ENCODE assay signal across 13 cellular contexts in the genomic region with DNA sequence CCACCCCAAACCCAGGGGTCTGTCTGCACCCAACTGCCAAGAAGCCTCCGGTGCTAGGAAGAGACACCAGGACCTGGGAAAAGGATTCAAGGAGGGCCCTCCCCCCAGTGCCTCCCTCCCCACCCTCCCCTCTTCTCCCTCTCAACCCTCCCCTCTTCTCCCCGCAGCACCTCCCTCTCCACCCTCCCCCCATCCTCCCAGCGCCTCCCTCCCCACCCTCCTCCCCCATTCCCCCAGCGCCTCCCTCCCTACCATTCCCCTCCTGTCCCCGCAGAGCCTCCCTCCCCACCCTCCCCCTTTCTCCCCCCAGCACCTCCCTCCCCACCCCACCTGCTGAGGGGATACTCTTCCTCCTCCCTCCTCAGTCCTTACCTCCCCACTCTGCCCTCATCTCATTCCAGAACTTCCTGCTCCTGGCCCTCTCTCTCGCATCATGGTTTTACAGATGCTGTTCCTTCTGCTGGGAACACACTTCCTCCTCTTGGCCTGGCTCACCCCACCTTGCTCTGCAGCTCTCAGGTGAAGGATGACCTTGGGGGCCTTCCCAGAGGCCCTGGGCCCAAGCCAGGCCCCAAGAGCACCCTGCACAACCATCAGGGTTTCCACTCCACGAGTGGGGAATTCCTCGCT. TPM values are rescaled to one million over a fixed set of nuclear protein-coding genes. Genes with fewer than 3 reads are reported as not detected.
DNase-seq lines count a peak whose midpoint lies in the region; ATAC-seq and TF ChIP-seq lines count a peak whose summit lies in the region.
"Had no signal": no experiment of that assay in that cellular context is flagged by ENCODE, and none has a peak within 500 bp of the region (broad histone marks: within the 10 kb centered on the region; RNA-seq: fewer than 3 reads in every experiment).

No MANE protein-coding gene starts in this region.

- no peak overlapping the region for H3K9ac ChIP-seq in neuronal stem cell (ENCODE audit: low read depth, low read length, poor library complexity)

- no peak overlapping the region for H2BK120ac ChIP-seq in neuronal stem cell (ENCODE audit: low read depth, low read length)

- no peaks in the 10 kb centered on the region for H3K9me3 Mint-ChIP-seq in CD8-positive, alpha-beta memory T cell
- no peaks in the 10 kb centered on the region for H3K9me3 Mint-ChIP-seq in naive thymus-derived CD8-positive, alpha-beta T cell
- H3K9me3 Mint-ChIP-seq: activated naive CD4-positive, alpha-beta T cell treated with anti-CD3 and anti-CD28 coated beads, Interleukin-2, amount 50 U/mL, for 24 hours had no signal

- H3K4me2 ChIP-seq in neuronal stem cell (ENCODE audit: insufficient read depth, low read length, poor library complexity, severe bottlenecking) = no peak overlapping the region

- H3K9me3 ChIP-seq in CD8-positive, alpha-beta memory T cell (ENCODE audit: low read length) = no peaks in the 10 kb centered on the region
- H3K9me3 ChIP-seq in HEK293 (ENCODE audit: control insufficient read depth, insufficient read depth, low read depth, low read length) (no peaks in the 10 kb centered on the region), T-helper 17 cell (ENCODE audit: control insufficient read depth, low read length, poor library complexity, severe bottlenecking) (no peaks in the 10 kb centered on the region), neuronal stem cell (replicated peaks in 1 of 2; ENCODE audit: control insufficient read depth in 2 of 2, insufficient read depth in 1 of 2, low read depth in 1 of 2, low read length in 2 of 2) (no peaks in the 10 kb centered on the region)
- H3K9me3 ChIP-seq: BE2C had no signal

- no peak overlapping the region for H2AK5ac ChIP-seq in neuronal stem cell (ENCODE audit: low read depth, low read length)

- no peak overlapping the region for H3K14ac ChIP-seq in neuronal stem cell (ENCODE audit: low read length)

- H3K4ac ChIP-seq in neuronal stem cell (ENCODE audit: low read length) = no peak overlapping the region

- POLR2A ChIA-PET in CD8-positive, alpha-beta memory T cell (lab: Charles Lee) = no interaction called here
- POLR2A ChIA-PET in HEK293 (lab: Yijun Ruan, JAX) = interaction anchor here (0.5 kb wide), 1 partner anchor 22 kb away, joined by 3 read pairs; no protein-coding TSS in a partner anchor
- POLR2A ChIA-PET in naive thymus-derived CD8-positive, alpha-beta T cell (lab: Charles Lee) = interaction anchor here (0.9 kb wide), 1 partner anchor 112 kb away, joined by 3 read pairs; no protein-coding TSS in a partner anchor

- H3K4me1 Mint-ChIP-seq in CD8-positive, alpha-beta memory T cell = peaks cover 5 to 11% (median 6%) of the 10 kb centered on the region in 3 donors
- peaks cover 6% of the 10 kb centered on the region for H3K4me1 Mint-ChIP-seq in T-helper 17 cell
- H3K4me1 Mint-ChIP-seq in naive thymus-derived CD8-positive, alpha-beta T cell = peaks cover 8 to 12% (median 9%) of the 10 kb centered on the region in 4 donors

- H3K23ac ChIP-seq in neuronal stem cell (ENCODE audit: low read depth, low read length, poor library complexity) = no peak overlapping the region

- WGBS in neuronal stem cell (ENCODE audit: extremely low coverage in 2 of 2, insufficient read length in 2 of 2, insufficient replicate concordance in 1 of 2), 2 donors = no CpG with 5 or more reads among the region's 8 CpGs

- no peak overlapping the region for H4K91ac ChIP-seq in neuronal stem cell (ENCODE audit: low read depth, low read length, poor library complexity)

- peak overlapping the region; percentile 28 for H3K18ac ChIP-seq in neuronal stem cell (ENCODE audit: low read length)

- no peak for DNase-seq in CD8-positive, alpha-beta memory T cell
- DNase-seq in T-helper 17 cell (no peak), neuronal stem cell (ENCODE audit: low spot score) (no peak), NOMO-1 treated with DMSO at 0.1 percent for 48 hours (lab: John Stamatoyannopoulos, UW; ENCODE audit: unreplicated experiment) (no peak), KG1 (lab: John Stamatoyannopoulos, UW) (no peak), dedifferentiated amniotic fluid mesenchymal stem cell (ENCODE audit: extremely low spot score) (no peak)
- DNase-seq in naive thymus-derived CD8-positive, alpha-beta T cell = no peak
- DNase-seq: BE2C; effector memory CD4-positive, alpha-beta T cell; Kasumi-1; NCI-H1930 had no signal

- CTCF ChIA-PET in CD8-positive, alpha-beta memory T cell (lab: Charles Lee) = no interaction called here
- CTCF ChIA-PET in HEK293 (lab: Yijun Ruan, JAX) = no interaction called here

- peaks cover 6% of the 10 kb centered on the region for H3K4me1 ChIP-seq in CD8-positive, alpha-beta memory T cell (ENCODE audit: insufficient read depth, low read length)
- H3K4me1 ChIP-seq in HEK293 (ENCODE audit: control insufficient read depth, insufficient read depth, low read length) = no peaks in the 10 kb centered on the region
- peaks cover 2 to 12% of the 10 kb centered on the region in 2 donors for H3K4me1 ChIP-seq in neuronal stem cell (ENCODE audit: control insufficient read depth in 2 of 2, insufficient read depth in 1 of 2, low read depth in 1 of 2, low read length in 2 of 2)

- H3K27me3 ChIP-seq in CD8-positive, alpha-beta memory T cell (ENCODE audit: insufficient read depth, low read length, poor library complexity, severe bottlenecking) = no peaks in the 10 kb centered on the region
- H3K27me3 ChIP-seq in neuronal stem cell (ENCODE audit: control insufficient read depth in 3 of 3, insufficient read depth in 3 of 3, low read depth in 1 of 3, low read length in 3 of 3) = no peaks in the 10 kb centered on the region
- H3K27me3 ChIP-seq: BE2C had no signal

- no peak for TF ChIP-seq CTCF in HEK293 (tag by site-specific recombination; IDR thresholded peaks at IDR 0.05)

- H2BK15ac ChIP-seq in neuronal stem cell (ENCODE audit: low read length) = no peak overlapping the region

- H3K36me3 Mint-ChIP-seq in CD8-positive, alpha-beta memory T cell = peaks cover 0 to 7% (median 0%) of the 10 kb centered on the region in 3 donors
- no peaks in the 10 kb centered on the region for H3K36me3 Mint-ChIP-seq in T-helper 17 cell (ENCODE audit: low read depth)
- no peaks in the 10 kb centered on the region for H3K36me3 Mint-ChIP-seq in naive thymus-derived CD8-positive, alpha-beta T cell
- H3K36me3 Mint-ChIP-seq: activated naive CD4-positive, alpha-beta T cell treated with anti-CD3 and anti-CD28 coated beads, Interleukin-2, amount 50 U/mL, for 24 hours had no signal

- H3K27me3 Mint-ChIP-seq in CD8-positive, alpha-beta memory T cell = no peaks in the 10 kb centered on the region
- H3K27me3 Mint-ChIP-seq in T-helper 17 cell = no peaks in the 10 kb centered on the region
- H3K27me3 Mint-ChIP-seq in naive thymus-derived CD8-positive, alpha-beta T cell = no peaks in the 10 kb centered on the region
- H3K27me3 Mint-ChIP-seq: activated naive CD4-positive, alpha-beta T cell treated with anti-CD3 and anti-CD28 coated beads, Interleukin-2, amount 50 U/mL, for 24 hours had no signal

- H3K4me3 Mint-ChIP-seq in CD8-positive, alpha-beta memory T cell = no peak overlapping the region
- H3K4me3 Mint-ChIP-seq in T-helper 17 cell = peak overlapping the region; percentile 52
- no peak overlapping the region for H3K4me3 Mint-ChIP-seq in naive thymus-derived CD8-positive, alpha-beta T cell
- H3K4me3 Mint-ChIP-seq: activated naive CD4-positive, alpha-beta T cell treated with anti-CD3 and anti-CD28 coated beads, Interleukin-2, amount 50 U/mL, for 24 hours had no signal

- no peak overlapping the region for H2AFZ ChIP-seq in neuronal stem cell (ENCODE audit: low read length)

- no peak overlapping the region for H2BK5ac ChIP-seq in neuronal stem cell (ENCODE audit: low read length)

- peak overlapping the region; percentile 16 for H3K27ac ChIP-seq in CD8-positive, alpha-beta memory T cell (ENCODE audit: low read depth, low read length)
- H3K27ac ChIP-seq in HEK293 (ENCODE audit: extremely low read depth, low read depth, low read length) (no peak overlapping the region), neuronal stem cell (replicated peaks; ENCODE audit: low read length) (no peak overlapping the region)

- H3K36me3 ChIP-seq in CD8-positive, alpha-beta memory T cell (ENCODE audit: insufficient read depth, low read length) = no peaks in the 10 kb centered on the region
- H3K36me3 ChIP-seq in HEK293 (ENCODE audit: control insufficient read depth in 2 of 2, insufficient read depth in 1 of 2, low read length in 2 of 2) = peaks cover 0 to 11% of the 10 kb centered on the region in 2 experiments; a peak in 2 of 3 replicates
- H3K36me3 ChIP-seq in neuronal stem cell (replicated peaks in 1 of 2; ENCODE audit: control insufficient read depth in 2 of 2, insufficient read depth in 2 of 2, low read length in 2 of 2) = peaks cover 0 to 11% of the 10 kb centered on the region in 2 donors

- no peak overlapping the region for H4K8ac ChIP-seq in neuronal stem cell (ENCODE audit: low read depth, low read length)

- H3K4me3 ChIP-seq in CD8-positive, alpha-beta memory T cell (ENCODE audit: low read length) = no peak overlapping the region
- H3K4me3 ChIP-seq in HEK293 (ENCODE audit: low read depth, low read length) (no peak overlapping the region), neuronal stem cell (ENCODE audit: low read length in 2 of 2) (no peak overlapping the region)

- no peak overlapping the region for H2BK12ac ChIP-seq in neuronal stem cell (ENCODE audit: low read length)

- no peak overlapping the region for H3K27ac Mint-ChIP-seq in CD8-positive, alpha-beta memory T cell
- H3K27ac Mint-ChIP-seq in T-helper 17 cell = no peak overlapping the region
- H3K27ac Mint-ChIP-seq in naive thymus-derived CD8-positive, alpha-beta T cell = peak overlapping the region in 1 of 10 donors; percentile 14
- H3K27ac Mint-ChIP-seq: activated naive CD4-positive, alpha-beta T cell treated with anti-CD3 and anti-CD28 coated beads, Interleukin-2, amount 50 U/mL, for 24 hours had no signal

- ATAC-seq in T-helper 17 cell = no peak
- ATAC-seq in naive thymus-derived CD8-positive, alpha-beta T cell = no peak

- H3K79me1 ChIP-seq in neuronal stem cell (ENCODE audit: low read depth, low read length) = peaks cover 11% of the 10 kb centered on the region

RNA-seq across cellular contexts. Expression of gene NTHL1, which starts 4.9 kb away (rescaled TPM):
- total RNA-seq in CD8-positive, alpha-beta memory T cell = 10 to 100 TPM; 28.7 to 29.5 TPM
- 16.3 TPM for polyA plus RNA-seq in CD8-positive, alpha-beta memory T cell
- total RNA-seq in T-helper 17 cell = 1 to 10 TPM; 6.7 to 6.8 TPM
- polyA plus RNA-seq in neuronal stem cell (2013, experiment 1 of 2) = 28.2 TPM
- polyA plus RNA-seq in neuronal stem cell (2013, experiment 2 of 2) = 27.7 TPM
- total RNA-seq in naive thymus-derived CD8-positive, alpha-beta T cell = 10 to 100 TPM in 1 of 2 experiments, 1 to 10 TPM in 1; 9.1 to 13.1 TPM
- 10 to 100 TPM; 13.1 to 20.0 (median 16.6) TPM for polyA plus RNA-seq in naive thymus-derived CD8-positive, alpha-beta T cell

RNA-seq across cellular contexts. Expression of gene TSC2, which starts 5.0 kb away (rescaled TPM):
- total RNA-seq in CD8-positive, alpha-beta memory T cell = 10 to 100 TPM; 79.3 to 86.3 TPM
- polyA plus RNA-seq in CD8-positive, alpha-beta memory T cell = 46.4 TPM
- total RNA-seq in T-helper 17 cell = 100 to 1,000 TPM; 123 TPM
- polyA plus RNA-seq in neuronal stem cell (2013, experiment 1 of 2) = 54.6 TPM
- polyA plus RNA-seq in neuronal stem cell (2013, experiment 2 of 2) = 53.2 TPM
- total RNA-seq in naive thymus-derived CD8-positive, alpha-beta T cell = 100 to 1,000 TPM; 145 to 162 TPM
- polyA plus RNA-seq in naive thymus-derived CD8-positive, alpha-beta T cell = 10 to 100 TPM; 23.5 to 42.0 (median 27.2) TPM

RNA-seq across cellular contexts. Expression of gene NHERF2, which starts 16.1 kb away (rescaled TPM):
- 1 to 10 TPM; 3.0 to 4.1 TPM for total RNA-seq in CD8-positive, alpha-beta memory T cell
- 0.51 TPM for polyA plus RNA-seq in CD8-positive, alpha-beta memory T cell
- 1 to 10 TPM; 2.2 to 3.9 TPM for total RNA-seq in T-helper 17 cell
- polyA plus RNA-seq in neuronal stem cell (2013, experiment 1 of 2) = 16.0 TPM
- polyA plus RNA-seq in neuronal stem cell (2013, experiment 2 of 2) = 14.8 TPM
- 1 to 10 TPM; 5.3 to 6.0 TPM for total RNA-seq in naive thymus-derived CD8-positive, alpha-beta T cell
- 1 to 10 TPM in 1 of 3 donors, under 1 TPM in 2; 0.32 to 1.2 (median 0.46) TPM for polyA plus RNA-seq in naive thymus-derived CD8-positive, alpha-beta T cell

RNA-seq across cellular contexts. Expression of gene NPW, which starts 23.2 kb away (rescaled TPM):
- 10 to 100 TPM in 1 of 2 experiments, 1 to 10 TPM in 1; 9.4 to 12.5 TPM for total RNA-seq in CD8-positive, alpha-beta memory T cell
- polyA plus RNA-seq in CD8-positive, alpha-beta memory T cell = not detected
- 1 to 10 TPM in 1 of 2 donors, not detected in 1; 2.0 TPM for total RNA-seq in T-helper 17 cell
- 2.0 TPM for polyA plus RNA-seq in neuronal stem cell (2013, experiment 1 of 2)
- 1.7 TPM for polyA plus RNA-seq in neuronal stem cell (2013, experiment 2 of 2)
- not detected for total RNA-seq in naive thymus-derived CD8-positive, alpha-beta T cell
- polyA plus RNA-seq in naive thymus-derived CD8-positive, alpha-beta T cell = not detected

RNA-seq across cellular contexts. Expression of gene ZNF598, which starts 33.2 kb away (rescaled TPM):
- total RNA-seq in CD8-positive, alpha-beta memory T cell = 10 to 100 TPM; 91.8 to 96.6 TPM
- 11.3 TPM for polyA plus RNA-seq in CD8-positive, alpha-beta memory T cell
- 10 to 100 TPM; 45.2 to 46.7 TPM for total RNA-seq in T-helper 17 cell
- polyA plus RNA-seq in neuronal stem cell (2013, experiment 1 of 2) = 21.3 TPM
- 20.9 TPM for polyA plus RNA-seq in neuronal stem cell (2013, experiment 2 of 2)
- 10 to 100 TPM; 58.6 to 66.2 TPM for total RNA-seq in naive thymus-derived CD8-positive, alpha-beta T cell
- 1 to 10 TPM; 3.4 to 10.0 (median 3.6) TPM for polyA plus RNA-seq in naive thymus-derived CD8-positive, alpha-beta T cell
